ENCODE assay signal across 8 cellular contexts in the genomic region with DNA sequence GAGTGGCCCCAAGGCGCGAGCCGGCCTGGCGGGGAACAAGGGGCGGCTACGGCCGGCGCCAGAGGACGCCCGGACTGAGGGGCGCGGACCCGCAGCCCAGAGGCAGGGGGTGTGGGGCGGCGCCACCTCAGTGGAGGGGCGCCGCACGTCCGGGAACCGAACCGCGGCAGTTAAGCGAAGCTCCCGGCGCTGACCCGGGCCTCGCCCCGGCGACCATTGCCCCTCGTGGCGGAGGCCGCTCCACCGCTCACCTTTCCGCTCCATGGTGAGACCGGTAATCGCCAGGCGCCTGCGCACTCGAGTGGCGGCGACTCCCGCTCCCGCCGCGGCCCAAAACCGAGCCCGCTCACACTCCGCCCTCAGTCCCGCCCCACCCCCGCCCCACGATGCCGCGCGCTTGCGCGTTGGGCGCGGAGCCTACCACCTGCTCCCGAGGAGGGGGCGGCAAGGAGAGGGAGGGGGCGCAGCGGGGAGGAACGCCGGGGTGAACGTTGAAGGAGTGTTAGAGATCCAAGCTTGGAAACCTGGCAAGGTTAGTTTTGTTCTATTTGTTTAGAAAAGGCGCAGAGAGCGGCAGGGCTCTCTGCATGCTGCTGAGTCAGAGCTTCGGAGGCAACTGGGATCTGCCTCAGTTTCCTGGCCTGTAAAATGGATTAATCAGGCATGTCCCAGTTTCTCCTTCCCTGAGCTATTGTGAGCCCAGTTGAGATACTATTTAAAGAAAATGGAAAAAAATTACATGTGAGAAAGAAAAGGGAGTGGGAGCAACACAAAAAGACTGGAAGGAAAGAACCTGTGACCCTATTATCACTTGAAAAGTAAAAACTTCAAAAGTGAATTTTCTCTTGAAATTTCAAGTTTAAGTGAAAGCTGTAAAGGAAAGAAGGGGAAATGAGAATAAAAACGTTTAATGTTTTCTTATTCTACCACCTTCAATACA. TPM values are rescaled to one million over a fixed set of nuclear protein-coding genes. Genes with fewer than 3 reads are reported as not detected.
A peak's percentile ranks its signal among the peaks of the same experiment; 100 is the strongest.
DNase-seq lines count a peak whose midpoint lies in the region; ATAC-seq, FAIRE-seq and TF ChIP-seq lines count a peak whose summit lies in the region.

TSS of gene SRPK1 (minus strand) at position 306 of the 940 bp plus-strand sequence. CDS start at position 264, 42 bp downstream.

- peak; percentile 16; the same call in 1 of the 2 replicates for TF ChIP-seq CTCF in HepG2 (CRISPR knock-in tag; IDR thresholded peaks at IDR 0.05)

- peak; percentile 97 to 98 for TF ChIP-seq POLR2A in HepG2 (IDR thresholded peaks at IDR 0.05; ENCODE audit: insufficient read depth in 1 of 2, low read depth in 2 of 2, low read length in 2 of 2)

- POLR2A ChIA-PET in HepG2 (lab: Yijun Ruan, JAX) = interaction anchor here (0.6 to 1.3 kb wide), 3 partner anchors 46 to 423 kb away, joined by 3 read pairs; no protein-coding TSS in a partner anchor

- H3K27me3 ChIP-seq in BLaER1 treated with 17β-estradiol and CSF1 and Interleukin-3, amounts not matched to agents 10 nM and 100 nM = no peaks in the 10 kb centered on the region
- no peaks in the 10 kb centered on the region; a peak in 1 of 5 replicates for H3K27me3 ChIP-seq in HepG2 (ENCODE audit: control insufficient read depth in 1 of 2, insufficient read depth in 2 of 2, low read length in 2 of 2)

- peak within 1 kb of the TSS; percentile 77 to 92 (median 89) for H3K9ac ChIP-seq in BLaER1 treated with 17β-estradiol and CSF1 and Interleukin-3, amounts not matched to agents 10 nM and 100 nM
- H3K9ac ChIP-seq in HepG2 (ENCODE audit: insufficient read depth, low read depth, low read length) = peak within 1 kb of the TSS; percentile 98

- peak within 1 kb of the TSS; percentile 67 to 89 (median 85); a peak in 21 of 22 replicates for H3K27ac ChIP-seq in BLaER1 treated with 17β-estradiol and CSF1 and Interleukin-3, amounts not matched to agents 10 nM and 100 nM
- peak within 1 kb of the TSS; percentile 84 for H3K27ac ChIP-seq in HepG2 (ENCODE audit: extremely low read length, insufficient read depth, low read length)

- peak within 1 kb of the TSS; percentile 73 for H2AFZ ChIP-seq in HepG2 (ENCODE audit: low read length)

- ATAC-seq in GM19324 (IDR thresholded peaks at IDR 0.05; ENCODE audit: low FRiP score, unreplicated experiment) = peak; percentile 91
- peak; percentile 77 for ATAC-seq in HG03460 (IDR thresholded peaks at IDR 0.05; ENCODE audit: unreplicated experiment)
- peak; percentile 86 for ATAC-seq in HepG2

- peaks cover 2 to 22% (median 17%) of the 10 kb centered on the region in 11 experiments; a peak in 20 of 22 replicates for H3K36me3 ChIP-seq in BLaER1 treated with 17β-estradiol and CSF1 and Interleukin-3, amounts not matched to agents 10 nM and 100 nM
- H3K36me3 ChIP-seq in HepG2 (replicated peaks in 1 of 2; ENCODE audit: control insufficient read depth in 1 of 2, insufficient read depth in 2 of 2, low read length in 2 of 2) = peaks cover 2 to 9% of the 10 kb centered on the region in 2 experiments; a peak in 3 of 5 replicates

- intact Hi-C loops in HepG2 (cut with micrococcal nuclease; ENCODE audit: unreplicated experiment) = loop anchor here (1.0 to 5.0 kb wide), 3 partner anchors 51 to 1259 kb away; partner anchors contain the start of gene MAPK14

- H4K20me1 ChIP-seq in BLaER1 treated with 17β-estradiol and CSF1 and Interleukin-3, amounts not matched to agents 10 nM and 100 nM = peaks cover 9 to 43% (median 35%) of the 10 kb centered on the region in 11 experiments; a peak in 20 of 22 replicates
- H4K20me1 ChIP-seq in HepG2 (ENCODE audit: insufficient read depth, low read length) = peaks cover 32% of the 10 kb centered on the region

- peaks cover 51% of the 10 kb centered on the region for H3K79me2 ChIP-seq in HepG2 (ENCODE audit: insufficient read depth, low read length)

- DNase-seq in NCI-H69 (lab: John Stamatoyannopoulos, UW) (peak; percentile 98), dermis blood vessel endothelial cell (peak; percentile 91), HepG2 (ENCODE audit: low spot score) (peak; percentile 87)
- peak; percentile 80 to 83 for DNase-seq in activated CD4-positive, alpha-beta T cell treated with anti-CD3 and anti-CD28 coated beads, Interleukin-2, amount 50 U/mL, for 24 hours (ENCODE audit: low read depth in 1 of 2, low spot score in 1 of 2)
- peak; percentile 84 to 87 for DNase-seq in stimulated activated CD4-positive, alpha-beta T cell treated with anti-CD3 and anti-CD28 coated beads, Interleukin-2, amount 100 ng/mL, for 48 hours

- TF ChIP-seq RAD21 in HepG2 (CRISPR knock-in tag; IDR thresholded peaks at IDR 0.05) = peak; percentile 55

- CTCF ChIA-PET in HepG2 (lab: Yijun Ruan, JAX; ENCODE audit: low intra/inter-chr PET ratio, low total read pairs) = no interaction called here

- peak within 1 kb of the TSS; percentile 73 to 92 (median 83) for H3K4me3 ChIP-seq in BLaER1 treated with 17β-estradiol and CSF1 and Interleukin-3, amounts not matched to agents 10 nM and 100 nM
- peak within 1 kb of the TSS; percentile 72 to 93 (median 84) for H3K4me3 ChIP-seq in HepG2 (replicated peaks in 1 of 3; ENCODE audit: insufficient read depth in 1 of 3, low read depth in 2 of 3, low read length in 3 of 3)

- H3K4me2 ChIP-seq in BLaER1 treated with 17β-estradiol and CSF1 and Interleukin-3, amounts not matched to agents 10 nM and 100 nM = peak within 1 kb of the TSS; percentile 80 to 94 (median 86)
- peak within 1 kb of the TSS; percentile 97 for H3K4me2 ChIP-seq in HepG2 (ENCODE audit: low read depth, low read length)

- H3K9me3 ChIP-seq in BLaER1 treated with 17β-estradiol and CSF1 and Interleukin-3, amounts not matched to agents 10 nM and 100 nM (replicated peaks in 1 of 11) = no peaks in the 10 kb centered on the region
- H3K9me3 ChIP-seq in HepG2 (ENCODE audit: low read length) = no peaks in the 10 kb centered on the region

- peak; percentile 80 for FAIRE-seq in HepG2 (lab: Jason Lieb, UNC)

- in situ Hi-C loops in HepG2 (cut with HindIII; ENCODE audit: extremely low pct_ligation_motif_present, low pct_unique_long_range_greater_than_20kb) = no loop called here

- H3K4me1 ChIP-seq in BLaER1 treated with 17β-estradiol and CSF1 and Interleukin-3, amounts not matched to agents 10 nM and 100 nM = peaks cover 23 to 41% (median 35%) of the 10 kb centered on the region in 10 experiments
- H3K4me1 ChIP-seq in HepG2 (ENCODE audit: insufficient read depth, low read length) = peaks cover 56% of the 10 kb centered on the region

- 1% methylated on average over 20 of the region's 69 CpGs for WGBS in HepG2 (ENCODE audit: low lambda C conversion rate)

- TF ChIP-seq EP300 in HepG2 (IDR thresholded peaks at IDR 0.05; ENCODE audit: low read depth in 2 of 2, low read length in 2 of 2) = no peak
- 0 out of 2 replicates have a peak, but pooled peaks have one; percentile 41 for TF ChIP-seq EP300 in HepG2 (CRISPR knock-in tag; IDR thresholded peaks at IDR 0.05; ENCODE audit: borderline replicate concordance)

- BruUV-seq in HepG2 (replicated peaks; lab: Mats Ljungman, UMichigan) = no TSS peak

TF ChIP-seq in HepG2, 621 proteins besides CTCF, POLR2A, EP300 and RAD21 (continues in another document):
- no peak for TF ChIP-seq ZNF136 (CRISPR knock-in tag; IDR thresholded peaks at IDR 0.05; ENCODE audit: low read depth)
- TF ChIP-seq ZFP41 (CRISPR knock-in tag; IDR thresholded peaks at IDR 0.05; ENCODE audit: borderline replicate concordance) = peak; percentile 66; the same call in 1 of the 2 replicates
- TF ChIP-seq ZNF737 (CRISPR knock-in tag; IDR thresholded peaks at IDR 0.05; ENCODE audit: borderline replicate concordance) = no peak
- peak; percentile 73 for TF ChIP-seq ZNF501 (CRISPR knock-in tag; IDR thresholded peaks at IDR 0.05)
- TF ChIP-seq PREB (CRISPR knock-in tag; IDR thresholded peaks at IDR 0.05) = no peak
- peak; percentile 94 for TF ChIP-seq POLR2G (IDR thresholded peaks at IDR 0.05; ENCODE audit: low read depth, low read length)
- TF ChIP-seq SRSF9 (IDR thresholded peaks at IDR 0.05; ENCODE audit: borderline replicate concordance, insufficient read depth, low read depth, low read length, poor library complexity, severe bottlenecking) = no peak
- peak; percentile 98 for TF ChIP-seq ZMYM3 (CRISPR knock-in tag; IDR thresholded peaks at IDR 0.05)
- peak; percentile 26; the same call in 1 of the 2 replicates for TF ChIP-seq ZBTB20 (CRISPR knock-in tag; IDR thresholded peaks at IDR 0.05; ENCODE audit: borderline replicate concordance, low read depth)

RNA-seq across cellular contexts. Expression of gene SRPK1, which starts in this region (rescaled TPM):
- total RNA-seq in dermis blood vessel endothelial cell = 68.4 and 73.0 TPM in 2 replicates
- total RNA-seq in HepG2 (2016; rRNA removed; fragmentation: Illumina TruSeq; extraction: Trizol) = 142 and 184 TPM in 2 replicates
- total RNA-seq in HepG2 (2016; cell fraction: cytosol; rRNA removed; fragmentation: Illumina TruSeq; extraction: Trizol; ENCODE audit: low read depth) = 27.0 and 30.7 TPM in 2 replicates
- total RNA-seq in HepG2 (2016; cell fraction: insoluble cytoplasmic fraction; rRNA removed; fragmentation: Illumina TruSeq; extraction: Trizol) = 139 and 172 TPM in 2 replicates
- total RNA-seq in HepG2 (2016; cell fraction: membrane; rRNA removed; fragmentation: Illumina TruSeq; extraction: Trizol) = 53.8 and 63.2 TPM in 2 replicates
- 163 and 181 TPM in 2 replicates for total RNA-seq in HepG2 (2016; cell fraction: nucleus; rRNA removed; fragmentation: Illumina TruSeq; extraction: Trizol)
- polyA plus RNA-seq in HepG2 (2011; rRNA removed) = 50.6 and 56.4 TPM in 2 replicates
- polyA plus RNA-seq in HepG2 (2011; cell fraction: cytosol; rRNA removed) = 22.5 and 36.0 TPM in 2 replicates
- polyA plus RNA-seq in HepG2 (2011; cell fraction: nucleus; rRNA removed) = 66.5 and 79.9 TPM in 2 replicates
- polyA plus RNA-seq in HepG2 (2012) = 57.5 and 57.8 TPM in 2 replicates
- polyA plus RNA-seq in HepG2 (2016; cell fraction: cytosol; fragmentation: Illumina TruSeq; extraction: Trizol; ENCODE audit: low read depth) = 7.4 and 8.0 TPM in 2 replicates
- polyA plus RNA-seq in HepG2 (2016; cell fraction: insoluble cytoplasmic fraction; fragmentation: Illumina TruSeq; extraction: Trizol; ENCODE audit: low read depth) = 125 and 129 TPM in 2 replicates
- 21.8 and 23.6 TPM in 2 replicates for polyA plus RNA-seq in HepG2 (2016; cell fraction: membrane; fragmentation: Illumina TruSeq; extraction: Trizol; ENCODE audit: low read depth)
- polyA plus RNA-seq in HepG2 (2016; cell fraction: nucleus; fragmentation: Illumina TruSeq; extraction: Trizol; ENCODE audit: insufficient read depth, low read depth) = 173 and 179 TPM in 2 replicates
- polyA minus RNA-seq in HepG2 (2011; rRNA and poly(A)+ RNA removed; ENCODE audit: low replicate concordance) = 76.8 and 87.1 TPM in 2 replicates
- polyA minus RNA-seq in HepG2 (2011; cell fraction: cytosol; rRNA and poly(A)+ RNA removed) = 63.8 and 80.5 TPM in 2 replicates
- polyA minus RNA-seq in HepG2 (2011; cell fraction: nucleus; rRNA and poly(A)+ RNA removed) = 233 and 277 TPM in 2 replicates

Comparison
In these comparisons a context has a peak if more than half of its experiments do, and no peak if none do; other contexts are left out.
1. Peak in every context shown above with its lines: DNase-seq, ATAC-seq, H3K4me3 ChIP-seq and H3K27ac ChIP-seq.